13 cellular contexts compared by ENCODE assay signal in the genomic region with DNA sequence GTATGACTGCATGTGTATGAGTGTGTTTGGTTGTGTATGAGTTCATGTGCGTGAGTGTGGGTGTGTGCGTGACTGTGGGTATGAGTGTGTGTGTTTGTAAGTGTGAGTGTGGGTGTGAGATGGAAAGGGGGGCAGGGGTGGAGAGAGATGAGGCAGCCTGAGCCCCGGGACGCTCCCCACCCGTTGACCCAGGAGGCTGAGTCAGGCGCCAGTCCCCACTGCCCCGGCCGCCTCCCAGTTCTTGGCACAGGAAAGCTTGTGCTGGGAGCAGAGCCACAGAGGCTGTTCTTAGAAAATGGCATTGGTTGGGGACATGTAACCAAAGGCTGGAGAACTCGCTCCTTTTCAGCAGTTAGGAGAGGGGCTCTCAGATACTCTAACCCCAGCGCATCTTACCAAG. TPM values are rescaled to one million over a fixed set of nuclear protein-coding genes. Genes with fewer than 3 reads are reported as not detected.
DNase-seq lines count a peak whose midpoint lies in the region; ATAC-seq, FAIRE-seq and TF ChIP-seq lines count a peak whose summit lies in the region.
"Had no signal": no experiment of that assay in that cellular context is flagged by ENCODE, and none has a peak within 500 bp of the region (broad histone marks: within the 10 kb centered on the region; RNA-seq: fewer than 3 reads in every experiment).

No MANE protein-coding gene starts in this region.

- TF ChIP-seq RAD21 in H1 (IDR thresholded peaks at IDR 0.05 in 1 of 2, conservative IDR thresholded peaks at IDR 0.05 in 1 of 2; ENCODE audit: low read depth in 2 of 2, low read length in 2 of 2), result no peak

- peaks cover 0 to 9% of the 10 kb centered on the region in 2 experiments for H4K20me1 ChIP-seq in H1 (replicated peaks in 1 of 2; ENCODE audit: control insufficient read depth in 1 of 2, insufficient read depth in 2 of 2, low read length in 2 of 2)

- H3K27me3 ChIP-seq in H1 (replicated peaks in 1 of 4; ENCODE audit: control insufficient read depth in 3 of 4, extremely low read depth in 1 of 4, insufficient read depth in 3 of 4, low read length in 3 of 4) (no peaks in the 10 kb centered on the region), WERI-Rb-1 (ENCODE audit: insufficient read depth, low read depth, severe bottlenecking) (no peaks in the 10 kb centered on the region)
- H3K27me3 ChIP-seq: transverse colon had no signal

- no peak for TF ChIP-seq EP300 in H1 (IDR thresholded peaks at IDR 0.05; ENCODE audit: borderline replicate concordance in 1 of 2, low read depth in 2 of 2, low read length in 2 of 2)

- no peak overlapping the region for H3K18ac ChIP-seq in H1 (ENCODE audit: extremely low read depth, low read length)

- H3K23me2 ChIP-seq in H1 (ENCODE audit: low read depth, low read length), result peaks cover 13% of the 10 kb centered on the region; the same call in 1 of the 2 replicates

- no peak overlapping the region for H4K91ac ChIP-seq in H1 (replicated peaks; ENCODE audit: insufficient read length, low read length)

- POLR2A ChIA-PET in H1 (lab: Charles Lee; ENCODE audit: partially characterized antibody), result no interaction called here

- no peak overlapping the region for H2BK15ac ChIP-seq in H1 (ENCODE audit: low read length)

- H3K9me3 ChIP-seq in H1 (ENCODE audit: insufficient read depth in 2 of 2, low read depth in 1 of 2, low read length in 1 of 2) (peaks cover 12 to 13% of the 10 kb centered on the region in 2 experiments), WERI-Rb-1 (ENCODE audit: severe bottlenecking) (no peaks in the 10 kb centered on the region)

- TF ChIP-seq CTCF in AG10803 (conservative IDR thresholded peaks at IDR 0.05; ENCODE audit: low read length) (no peak), H1 (IDR thresholded peaks at IDR 0.05; ENCODE audit: control extremely low read depth in 1 of 3, insufficient read depth in 1 of 3, low read depth in 1 of 3, low read length in 3 of 3) (no peak), WERI-Rb-1 (IDR thresholded peaks at IDR 0.05; ENCODE audit: low read depth, low read length) (no peak)

- H3K4me1 ChIP-seq in H1 (replicated peaks in 1 of 4; ENCODE audit: control insufficient read depth in 3 of 4, insufficient read depth in 4 of 4, low read length in 3 of 4), result no peaks in the 10 kb centered on the region

- no peaks in the 10 kb centered on the region for H3K79me2 ChIP-seq in H1 (ENCODE audit: control insufficient read depth in 1 of 2, insufficient read depth in 2 of 2, low read length in 2 of 2)

- H3K36me3 ChIP-seq in H1 (ENCODE audit: control insufficient read depth in 2 of 4, insufficient read depth in 4 of 4, low read length in 3 of 4) (no peaks in the 10 kb centered on the region), WERI-Rb-1 (no peaks in the 10 kb centered on the region)
- H3K36me3 ChIP-seq: transverse colon had no signal

- WGBS in H1 (ENCODE audit: extremely low coverage in 1 of 2, insufficient coverage in 1 of 2, insufficient read length in 1 of 2, insufficient replicate concordance in 2 of 2, low coverage in 1 of 2, low lambda C conversion rate in 2 of 2, missing lambda C conversion rate in 1 of 2), 2 experiments, result 95% methylated on average over 10 of the region's 10 CpGs; no CpG with 5 or more reads in 1 of the 2 experiments

- no peak overlapping the region for H3K4me2 ChIP-seq in H1 (ENCODE audit: insufficient read depth in 1 of 2, low read depth in 2 of 2, low read length in 2 of 2)
- H3K4me2 ChIP-seq: PC-9 had no signal

- H2BK20ac ChIP-seq in H1 (ENCODE audit: low read length), result no peak overlapping the region

- H3K23ac ChIP-seq in H1 (ENCODE audit: insufficient read length), result no peak overlapping the region

- FAIRE-seq in H1 (lab: Jason Lieb, UNC), result no peak

- ATAC-seq in HG03135 (IDR thresholded peaks at IDR 0.05; ENCODE audit: unreplicated experiment), result no peak

- H3K4me3 ChIP-seq in AG10803 (ENCODE audit: low read length), result no peak overlapping the region
- H3K4me3 ChIP-seq in H1 (ENCODE audit: extremely low read depth in 1 of 4, insufficient read depth in 2 of 4, low read depth in 3 of 4, low read length in 4 of 4), result no peak overlapping the region
- no peak overlapping the region for H3K4me3 ChIP-seq in WERI-Rb-1 (ENCODE audit: low read depth, low read length)
- H3K4me3 ChIP-seq: PC-9, transverse colon had no signal

- peak overlapping the region; percentile 76; the same call in 1 of the 2 replicates for H2AK5ac ChIP-seq in H1 (ENCODE audit: low read depth, low read length)

- H3K27ac ChIP-seq in H1 (ENCODE audit: low read depth, low read length), result no peak overlapping the region
- no peak overlapping the region for H3K27ac ChIP-seq in WERI-Rb-1
- H3K27ac ChIP-seq: PC-9, transverse colon had no signal

- peak overlapping the region; percentile 93 for H3K56ac ChIP-seq in H1 (replicated peaks; ENCODE audit: insufficient read length, low read depth, low read length)

- TF ChIP-seq POLR2A in H1 (IDR thresholded peaks at IDR 0.05; ENCODE audit: control extremely low read depth in 1 of 2, low read depth in 2 of 2, low read length in 2 of 2), result no peak

- H3K79me1 ChIP-seq in H1 (ENCODE audit: low read depth, low read length), result no peaks in the 10 kb centered on the region

- H4K5ac ChIP-seq in H1 (ENCODE audit: insufficient read length, low read depth, low read length), result no peak overlapping the region

- H3K14ac ChIP-seq in H1 (ENCODE audit: insufficient read length), result no peak overlapping the region

- no peak overlapping the region for H2BK12ac ChIP-seq in H1 (ENCODE audit: low read depth, low read length)

- CTCF ChIA-PET in H1 (lab: Charles Lee; ENCODE audit: partially characterized antibody), result interaction anchor here (0.5 to 5.6 kb wide), 7 partner anchors 8 to 450 kb away, joined by 3 to 161 read pairs (median 37); partner anchors contain the start of gene NUB1

- H2BK5ac ChIP-seq in H1 (ENCODE audit: low read depth, low read length), result no peak overlapping the region

- DNase-seq in AG10803 (ENCODE audit: low read depth) (peak; percentile 43), HUDEP-2 (lab: John Stamatoyannopoulos, UW; ENCODE audit: unreplicated experiment in 76 of 76) (peak in 48 of 76 experiments; percentile 4 to 66 (median 32)), H1 (ENCODE audit: low read depth in 1 of 2, low spot score in 2 of 2) (no peak), midbrain (lab: John Stamatoyannopoulos, UW) (peak; percentile 34), DMS153 treated with DMSO at 0.1 percent for 48 hours (lab: John Stamatoyannopoulos, UW; ENCODE audit: unreplicated experiment) (no peak), WERI-Rb-1 (no peak), AML-193 (lab: John Stamatoyannopoulos, UW) (no peak)
- DNase-seq: activated CD8-positive, alpha-beta memory T cell treated with anti-CD3 and anti-CD28 coated beads for 24 hours; dermis blood vessel endothelial cell; DMS53; transverse colon had no signal

- no peak overlapping the region for H2AFZ ChIP-seq in H1 (ENCODE audit: low read length)
- H2AFZ ChIP-seq: PC-9 had no signal

- H3K4ac ChIP-seq in H1 (replicated peaks; ENCODE audit: insufficient read length, low read depth, low read length), result no peak overlapping the region

- H3K9ac ChIP-seq in H1 (replicated peaks in 1 of 4; ENCODE audit: extremely low read depth in 1 of 4, low read depth in 3 of 4, low read length in 3 of 4), result peak overlapping the region in 1 of 4 experiments; percentile 40; a peak in 1 of 7 replicates

- no peak overlapping the region for H2BK120ac ChIP-seq in H1 (replicated peaks; ENCODE audit: low read depth, low read length)

- no peak overlapping the region for H4K8ac ChIP-seq in H1 (ENCODE audit: extremely low read depth, insufficient read depth, low read length)

TF ChIP-seq in H1, 55 proteins besides CTCF, POLR2A, EP300 and RAD21:
- TF ChIP-seq SIX5 (IDR thresholded peaks at IDR 0.05; ENCODE audit: low read depth, low read length) (no peak), SP2 (IDR thresholded peaks at IDR 0.05; ENCODE audit: low read length) (no peak), POLR2AphosphoS5 (IDR thresholded peaks at IDR 0.05; ENCODE audit: low read depth, low read length) (no peak), ATF3 (IDR thresholded peaks at IDR 0.05; ENCODE audit: insufficient read depth, low read depth, low read length) (no peak)

RNA-seq across cellular contexts. Expression of gene NUB1, which starts 27.8 kb away (rescaled TPM):
- 37.7 and 43.5 TPM in 2 replicates for total RNA-seq in H1 (2021; fragmentation: NEBNext Ultra II Directional; extraction: Animal tissue kit (Norgen Biotek cat#: 25700))
- 20.5 and 22.1 TPM in 2 replicates for polyA plus RNA-seq in H1 (2011; rRNA removed)
- polyA plus RNA-seq in H1 (2011; cell fraction: cytosol; rRNA removed), result 26.7 TPM
- polyA plus RNA-seq in H1 (2011; cell fraction: nucleus; rRNA removed), result 28.6 TPM
- polyA plus RNA-seq in H1 (2012, experiment 1 of 2), result 26.1 to 56.9 TPM (median 28.7 TPM) in 4 replicates
- polyA plus RNA-seq in H1 (2012, experiment 2 of 2), result 8.2 TPM
- polyA plus RNA-seq in H1 (2013, experiment 1 of 2), result 42.6 TPM
- polyA plus RNA-seq in H1 (2013, experiment 2 of 2), result 43.8 TPM
- 21.8 and 23.6 TPM in 2 replicates for polyA minus RNA-seq in H1 (2011; rRNA and poly(A)+ RNA removed)
- 16.0 TPM for polyA minus RNA-seq in H1 (2011; cell fraction: cytosol; rRNA and poly(A)+ RNA removed)
- 21.4 TPM for polyA minus RNA-seq in H1 (2011; cell fraction: nucleus; rRNA and poly(A)+ RNA removed)

Comparison
In these comparisons a context has a peak if more than half of its experiments do, and no peak if none do; other contexts are left out.
1. DNase-seq: peak in AG10803 (single experiment), HUDEP-2 (48 of 76) and midbrain (single experiment); none in H1 (0 of 2), DMS153 treated with DMSO at 0.1 percent for 48 hours (single experiment), WERI-Rb-1 (single experiment) and AML-193 (0 of 2).